8 cellular contexts compared by ENCODE assay signal in the genomic region with DNA sequence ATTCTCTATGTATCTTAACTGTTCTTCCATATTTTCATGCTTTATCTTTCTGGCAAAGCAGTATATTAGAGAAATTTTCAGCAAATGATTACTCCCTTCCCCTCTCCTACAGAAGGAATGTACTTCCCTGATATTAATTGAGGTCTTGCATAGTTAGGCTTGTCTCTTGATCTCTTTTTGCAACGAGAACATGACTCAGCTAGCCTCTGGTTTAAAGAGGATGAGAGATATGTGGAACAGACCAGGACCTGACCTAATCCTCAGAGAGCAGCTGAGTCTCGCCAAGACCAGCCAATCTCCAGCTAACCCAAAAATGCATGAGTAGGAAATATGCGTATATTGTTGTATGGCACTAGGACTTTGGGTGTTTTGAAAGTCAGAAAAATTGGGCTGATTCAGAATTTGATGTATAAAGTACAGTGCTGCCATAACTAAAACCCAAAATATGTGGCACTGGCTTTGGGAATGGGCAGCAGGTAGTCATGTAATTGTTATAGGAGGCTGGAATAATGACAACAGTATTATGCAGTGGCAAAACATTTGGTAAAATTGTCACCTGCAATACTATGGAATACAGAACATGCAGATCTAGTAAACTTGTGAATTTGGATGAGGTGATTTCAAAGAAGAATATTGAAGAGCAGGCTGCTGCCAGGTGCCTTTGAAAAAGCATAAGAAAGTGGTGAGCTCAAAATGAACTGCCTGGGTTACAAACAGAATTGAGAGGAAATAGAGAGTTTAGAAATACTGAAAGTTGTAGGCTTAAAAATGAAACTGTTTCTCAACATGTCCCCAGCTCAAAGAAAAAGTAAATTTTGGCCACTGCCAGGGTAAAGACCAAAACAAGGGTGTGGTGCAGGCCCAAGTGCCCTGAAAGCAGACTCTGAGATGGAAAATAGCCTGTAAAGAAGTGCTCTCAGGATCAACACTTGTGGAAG. TPM values are rescaled to one million over a fixed set of nuclear protein-coding genes. Genes with fewer than 3 reads are reported as not detected.
DNase-seq lines count a peak whose midpoint lies in the region; ATAC-seq and TF ChIP-seq lines count a peak whose summit lies in the region.

No MANE protein-coding gene starts in this region.

- peak overlapping the region; percentile 96 for H3K27ac Mint-ChIP-seq in activated naive CD8-positive, alpha-beta T cell treated with anti-CD3 and anti-CD28 coated beads, Interleukin-2, amount 10 ng/mL, durations not matched to agents 7 days and 5 days
- peak overlapping the region; percentile 51 for H3K27ac Mint-ChIP-seq in type B pancreatic cell

- H3K36me3 Mint-ChIP-seq in activated naive CD8-positive, alpha-beta T cell treated with anti-CD3 and anti-CD28 coated beads, Interleukin-2, amount 10 ng/mL, durations not matched to agents 7 days and 5 days, result peaks cover 32% of the 10 kb centered on the region
- H3K36me3 Mint-ChIP-seq in type B pancreatic cell, result no peaks in the 10 kb centered on the region

- H3K4me1 Mint-ChIP-seq in activated naive CD8-positive, alpha-beta T cell treated with anti-CD3 and anti-CD28 coated beads, Interleukin-2, amount 10 ng/mL, durations not matched to agents 7 days and 5 days, result peaks cover 21% of the 10 kb centered on the region
- peaks cover 3% of the 10 kb centered on the region for H3K4me1 Mint-ChIP-seq in type B pancreatic cell (ENCODE audit: unreplicated experiment)

- H3K27me3 ChIP-seq in BJ (ENCODE audit: control insufficient read depth, insufficient read depth, low read length), result no peaks in the 10 kb centered on the region

- POLR2A ChIA-PET in BJ (lab: Charles Lee), result no interaction called here
- POLR2A ChIA-PET in activated naive CD8-positive, alpha-beta T cell treated with anti-CD3 and anti-CD28 coated beads, Interleukin-2, amount 10 ng/mL, durations not matched to agents 7 days and 5 days (lab: Charles Lee), result interaction anchor here (0.7 to 2.2 kb wide), 3 partner anchors 9 to 184 kb away, joined by 3 to 26 read pairs (median 4); a partner anchor contains a TSS

- no peak for TF ChIP-seq CTCF in BJ (IDR thresholded peaks at IDR 0.05; ENCODE audit: insufficient read depth, low read depth, low read length)
- TF ChIP-seq CTCF in type B pancreatic cell (conservative IDR thresholded peaks at IDR 0.05), result no peak

- CTCF ChIA-PET in BJ (lab: Yijun Ruan, JAX), result interaction anchor here (0.8 to 1.4 kb wide), 4 partner anchors 58 to 1048 kb away, joined by 3 to 4 read pairs (median 4); a partner anchor contains a TSS

- peak; percentile 95 for ATAC-seq in HG03159 (IDR thresholded peaks at IDR 0.05; ENCODE audit: unreplicated experiment)
- peak; percentile 83 for ATAC-seq in activated naive CD8-positive, alpha-beta T cell treated with anti-CD3 and anti-CD28 coated beads, Interleukin-2, amount 10 ng/mL, durations not matched to agents 7 days and 5 days (ENCODE audit: low read depth)

- no peak overlapping the region for H3K27ac ChIP-seq in substantia nigra (ENCODE audit: low read depth, low read length, poor library complexity, severe bottlenecking)

- no peaks in the 10 kb centered on the region for H3K9me3 Mint-ChIP-seq in activated naive CD8-positive, alpha-beta T cell treated with anti-CD3 and anti-CD28 coated beads, Interleukin-2, amount 10 ng/mL, durations not matched to agents 7 days and 5 days
- H3K9me3 Mint-ChIP-seq in type B pancreatic cell, result no peaks in the 10 kb centered on the region

- DNase-seq in BJ (ENCODE audit: low read depth) (peak; percentile 31), GM19240 (ENCODE audit: insufficient read length, low spot score) (peak; percentile 3), type B pancreatic cell (ENCODE audit: extremely low spot score, unreplicated experiment) (no peak), SKM-1 treated with dmso at 0.1 percent for 144 hours (lab: John Stamatoyannopoulos, UW; ENCODE audit: unreplicated experiment) (no peak), NCI-H2196 treated with DMSO at 0.1 percent for 48 hours (lab: John Stamatoyannopoulos, UW; ENCODE audit: unreplicated experiment) (no peak), substantia nigra (lab: John Stamatoyannopoulos, UW) (no peak)
- no peak for DNase-seq in activated naive CD8-positive, alpha-beta T cell treated with anti-CD3 and anti-CD28 coated beads, Interleukin-2, amount 10 ng/mL, durations not matched to agents 7 days and 5 days

- H3K36me3 ChIP-seq in BJ (ENCODE audit: control insufficient read depth, insufficient read depth, low read length), result no peaks in the 10 kb centered on the region

- peaks cover 3% of the 10 kb centered on the region for H3K27me3 Mint-ChIP-seq in activated naive CD8-positive, alpha-beta T cell treated with anti-CD3 and anti-CD28 coated beads, Interleukin-2, amount 10 ng/mL, durations not matched to agents 7 days and 5 days
- no peaks in the 10 kb centered on the region for H3K27me3 Mint-ChIP-seq in type B pancreatic cell

- peak overlapping the region; percentile 73 for H3K4me3 Mint-ChIP-seq in activated naive CD8-positive, alpha-beta T cell treated with anti-CD3 and anti-CD28 coated beads, Interleukin-2, amount 10 ng/mL, durations not matched to agents 7 days and 5 days
- H3K4me3 Mint-ChIP-seq in type B pancreatic cell, result no peak overlapping the region

- H3K4me3 ChIP-seq in BJ (ENCODE audit: low read depth, low read length), result no peak overlapping the region

RNA-seq across cellular contexts. Expression of a gene that starts 9.3 kb away (rescaled TPM):
- 21.9 and 44.3 TPM in 2 replicates for polyA plus RNA-seq in BJ (2011; rRNA removed)
- 28.8 and 32.9 TPM in 2 replicates for polyA minus RNA-seq in BJ (2011; rRNA and poly(A)+ RNA removed)
- total RNA-seq in activated naive CD8-positive, alpha-beta T cell treated with anti-CD3 and anti-CD28 coated beads, Interleukin-2, amount 10 ng/mL, durations not matched to agents 7 days and 5 days, result 100 to 1,000 TPM; 163 TPM
- total RNA-seq in type B pancreatic cell (ENCODE audit: low replicate concordance), result 43.2 and 47.5 TPM in 2 replicates

Comparison
In these comparisons a context has a peak if more than half of its experiments do, and no peak if none do; other contexts are left out.
1. DNase-seq: peak in BJ (single experiment) and GM19240 (single experiment); none in activated naive CD8-positive, alpha-beta T cell treated with anti-CD3 and anti-CD28 coated beads, Interleukin-2, amount 10 ng/mL, durations not matched to agents 7 days and 5 days (single experiment), type B pancreatic cell (single experiment), SKM-1 treated with dmso at 0.1 percent for 144 hours (single experiment), NCI-H2196 treated with DMSO at 0.1 percent for 48 hours (single experiment) and substantia nigra (0 of 49).